ENCODE assay signal across 8 cellular contexts in genomic region chr1:33327587-33328325, GRCh38. TPM values are rescaled to one million over a fixed set of nuclear protein-coding genes. Genes with fewer than 3 reads are reported as not detected.
DNase-seq lines count a peak whose midpoint lies in the region; ATAC-seq and TF ChIP-seq lines count a peak whose summit lies in the region.

No MANE protein-coding gene starts in this region.

- POLR2A ChIA-PET in naive thymus-derived CD4-positive, alpha-beta T cell (lab: Charles Lee), result no interaction called here
- POLR2A ChIA-PET in T-cell (lab: Charles Lee) (interaction anchor here in 1 of 2 donors (0.6 kb wide), 1 partner anchor 22 kb away, joined by 5 read pairs; no protein-coding TSS in a partner anchor), OCI-LY7 (lab: Charles Lee) (no interaction called here)

- no peaks in the 10 kb centered on the region for H3K27me3 Mint-ChIP-seq in naive thymus-derived CD4-positive, alpha-beta T cell
- H3K27me3 Mint-ChIP-seq in T-cell, result no peaks in the 10 kb centered on the region

- H3K27ac Mint-ChIP-seq in naive thymus-derived CD4-positive, alpha-beta T cell, result no peak overlapping the region
- no peak overlapping the region for H3K27ac Mint-ChIP-seq in T-cell

- H3K27me3 ChIP-seq in naive thymus-derived CD4-positive, alpha-beta T cell (ENCODE audit: control insufficient read depth in 2 of 2, insufficient read depth in 2 of 2, low read length in 2 of 2), result no peaks in the 10 kb centered on the region

- no TSS peak for BruUV-seq in OCI-LY7 (replicated peaks; lab: Mats Ljungman, UMichigan)

- peaks cover 28 to 97% (median 49%) of the 10 kb centered on the region in 3 experiments for H3K36me3 ChIP-seq in naive thymus-derived CD4-positive, alpha-beta T cell (ENCODE audit: control insufficient read depth in 2 of 3, insufficient read depth in 3 of 3, low read length in 3 of 3)
- peaks cover 85% of the 10 kb centered on the region for H3K36me3 ChIP-seq in OCI-LY7 (ENCODE audit: insufficient read depth, low read length)

- no peaks in the 10 kb centered on the region for H3K9me2 ChIP-seq in OCI-LY7 (ENCODE audit: insufficient read depth, low read length)

- no peak for TF ChIP-seq CTCF in OCI-LY7 (conservative IDR thresholded peaks at IDR 0.05; ENCODE audit: low read length)

- H3K4me1 Mint-ChIP-seq in naive thymus-derived CD4-positive, alpha-beta T cell, result peaks cover 0 to 10% (median 0%) of the 10 kb centered on the region in 7 donors
- H3K4me1 Mint-ChIP-seq in T-cell, result no peaks in the 10 kb centered on the region

- no peaks in the 10 kb centered on the region for H3K4me1 ChIP-seq in naive thymus-derived CD4-positive, alpha-beta T cell (ENCODE audit: control insufficient read depth in 2 of 2, insufficient read depth in 2 of 2, low read length in 2 of 2)
- peaks cover 5% of the 10 kb centered on the region for H3K4me1 ChIP-seq in OCI-LY7 (ENCODE audit: insufficient read depth, low read length, poor library complexity, severe bottlenecking)

- H3K9me3 ChIP-seq in naive thymus-derived CD4-positive, alpha-beta T cell (ENCODE audit: control insufficient read depth in 2 of 3, low read length in 3 of 3), result no peaks in the 10 kb centered on the region
- H3K9me3 ChIP-seq in OCI-LY7 (ENCODE audit: low read length), result no peaks in the 10 kb centered on the region

- no peak overlapping the region for H3K4me2 ChIP-seq in OCI-LY7 (ENCODE audit: low read length)

- H3K4me3 ChIP-seq in naive thymus-derived CD4-positive, alpha-beta T cell (ENCODE audit: low read length), result no peak overlapping the region
- no peak overlapping the region for H3K4me3 ChIP-seq in OCI-LY7 (ENCODE audit: low read depth, low read length, poor library complexity, severe bottlenecking)

- no peaks in the 10 kb centered on the region for H3K9me3 Mint-ChIP-seq in naive thymus-derived CD4-positive, alpha-beta T cell
- H3K9me3 Mint-ChIP-seq in T-cell, result no peaks in the 10 kb centered on the region

- no peaks in the 10 kb centered on the region for H4K20me1 ChIP-seq in OCI-LY7 (ENCODE audit: insufficient read depth, low read length)

- H3K27ac ChIP-seq in cingulate gyrus (ENCODE audit: low read depth, low read length) (peak overlapping the region; percentile 2), OCI-LY7 (ENCODE audit: low read depth, low read length, poor library complexity, severe bottlenecking) (no peak overlapping the region)
- no peak overlapping the region for H3K27ac ChIP-seq in naive thymus-derived CD4-positive, alpha-beta T cell (ENCODE audit: low read depth, low read length)

- ATAC-seq in naive thymus-derived CD4-positive, alpha-beta T cell, result peak; percentile 31
- no peak for ATAC-seq in T-cell (replicated peaks in 1 of 4)
- no peak for ATAC-seq in HG02610 (IDR thresholded peaks at IDR 0.05; ENCODE audit: unreplicated experiment)
- no peak for ATAC-seq in HG03442 (IDR thresholded peaks at IDR 0.05; ENCODE audit: unreplicated experiment)

- no peak overlapping the region for H2AFZ ChIP-seq in OCI-LY7 (ENCODE audit: low read length)

- CTCF ChIA-PET in naive thymus-derived CD4-positive, alpha-beta T cell (lab: Charles Lee), result no interaction called here
- CTCF ChIA-PET in T-cell (lab: Charles Lee), result no interaction called here
- CTCF ChIA-PET in OCI-LY7 (lab: Charles Lee; ENCODE audit: unreplicated experiment), result no interaction called here

- H3K4me3 Mint-ChIP-seq in naive thymus-derived CD4-positive, alpha-beta T cell, result no peak overlapping the region
- H3K4me3 Mint-ChIP-seq in T-cell, result no peak overlapping the region

- intact Hi-C loops in naive thymus-derived CD4-positive, alpha-beta T cell (cut with micrococcal nuclease), result no loop called here
- intact Hi-C loops in OCI-LY7 (cut with micrococcal nuclease; ENCODE audit: unreplicated experiment), result no loop called here

- DNase-seq in AML-193 (lab: John Stamatoyannopoulos, UW) (peak; percentile 15), NCI-H1092 treated with DMSO at 0.1 percent for 48 hours (lab: John Stamatoyannopoulos, UW) (peak; percentile 76), T-cell (no peak), OCI-LY7 (ENCODE audit: low spot score) (no peak)
- no peak for DNase-seq in naive thymus-derived CD4-positive, alpha-beta T cell

- peaks cover 21 to 48% (median 25%) of the 10 kb centered on the region in 5 donors for H3K36me3 Mint-ChIP-seq in naive thymus-derived CD4-positive, alpha-beta T cell
- peaks cover 59% of the 10 kb centered on the region for H3K36me3 Mint-ChIP-seq in T-cell

- H3K79me2 ChIP-seq in OCI-LY7 (ENCODE audit: insufficient read depth, low read depth, low read length), result no peaks in the 10 kb centered on the region

RNA-seq across cellular contexts. Expression of gene A3GALT2, which starts 6.9 kb away (rescaled TPM):
- total RNA-seq in naive thymus-derived CD4-positive, alpha-beta T cell, result not detected
- polyA plus RNA-seq in naive thymus-derived CD4-positive, alpha-beta T cell, result not detected
- total RNA-seq in T-cell, result under 1 TPM in 1 of 5 donors, not detected in 4; 0.26 TPM
- not detected in 2 replicates for total RNA-seq in OCI-LY7 (2014; rRNA removed; shearing (Covaris generic))
- not detected in 2 replicates for total RNA-seq in OCI-LY7 (2022)

Comparison
In these comparisons a context has a peak if more than half of its experiments do, and no peak if none do; other contexts are left out.
1. DNase-seq: peak in AML-193 (2 of 2) and NCI-H1092 treated with DMSO at 0.1 percent for 48 hours (single experiment); none in naive thymus-derived CD4-positive, alpha-beta T cell (0 of 9), T-cell (0 of 34) and OCI-LY7 (single experiment).